22 cellular contexts compared by ENCODE assay signal in genomic region chr6:80610821-80611220, GRCh38.
DNase-seq lines count a peak whose midpoint lies in the region; ATAC-seq, FAIRE-seq and TF ChIP-seq lines count a peak whose summit lies in the region.
"Had no signal": no experiment of that assay in that cellular context is flagged by ENCODE, and none has a peak within 500 bp of the region (broad histone marks: within the 10 kb centered on the region; RNA-seq: fewer than 3 reads in every experiment).

No MANE protein-coding gene starts in this region.

- POLR2A ChIA-PET in BJ (lab: Charles Lee): no interaction called here

- no peak overlapping the region for H3K23ac ChIP-seq in mesenchymal stem cell (ENCODE audit: low read length in 2 of 2)

- no peak for ATAC-seq in GM21529 (IDR thresholded peaks at IDR 0.05; ENCODE audit: unreplicated experiment)
- ATAC-seq: activated T-cell treated with anti-CD3 and anti-CD28 coated beads, Interleukin-2, amount 50 U/mL, for 4 hours; heart left ventricle; natural killer cell treated with Interleukin-12 subunit alpha and Interleukin-12 subunit beta and Interleukin-15 and Interleukin-18, amount 100 ng/mL, for 72 hours; Panc1; right cardiac atrium had no signal

- no peak overlapping the region for H3K18ac ChIP-seq in mesenchymal stem cell (ENCODE audit: low read depth in 1 of 2, low read length in 2 of 2)

- no peak overlapping the region for H2BK12ac ChIP-seq in mesenchymal stem cell (ENCODE audit: low read length in 2 of 2)

- no peak overlapping the region for H4K91ac ChIP-seq in mesenchymal stem cell (ENCODE audit: low read length)

- H2BK120ac ChIP-seq in mesenchymal stem cell (ENCODE audit: low read depth, low read length): no peak overlapping the region

- H3K27ac ChIP-seq in mesenchymal stem cell (ENCODE audit: low read length, poor library complexity, severe bottlenecking): no peak overlapping the region
- H3K27ac ChIP-seq: heart left ventricle, left ventricle myocardium inferior had no signal

- H3K27ac Mint-ChIP-seq in activated naive CD4-positive, alpha-beta T cell treated with anti-CD3 and anti-CD28 coated beads, Interleukin-2, amount 10 ng/mL, durations not matched to agents 7 days and 5 days: no peak overlapping the region
- H3K27ac Mint-ChIP-seq: activated CD4-positive, alpha-beta T cell treated with anti-CD3 and anti-CD28 coated beads, Interleukin-2, amount 10 ng/mL, durations not matched to agents 24 days and 14 days; natural killer cell treated with Interleukin-12 subunit alpha and Interleukin-12 subunit beta and Interleukin-15 and Interleukin-18, amount 100 ng/mL, for 72 hours had no signal

- CTCF ChIA-PET in BJ (lab: Yijun Ruan, JAX): interaction anchor here (1.0 kb wide), 1 partner anchor 396 kb away, joined by 3 read pairs; no protein-coding TSS in a partner anchor
- CTCF ChIA-PET in activated naive CD4-positive, alpha-beta T cell treated with anti-CD3 and anti-CD28 coated beads, Interleukin-2, amount 10 ng/mL, durations not matched to agents 7 days and 5 days (lab: Charles Lee): no interaction called here

- no peak for FAIRE-seq in bronchial epithelial cell (lab: Jason Lieb, UNC)
- FAIRE-seq in frontal cortex (lab: Jason Lieb, UNC): no peak
- FAIRE-seq: urothelium cell line had no signal

- no peak overlapping the region for H3K4me3 Mint-ChIP-seq in activated naive CD4-positive, alpha-beta T cell treated with anti-CD3 and anti-CD28 coated beads, Interleukin-2, amount 10 ng/mL, durations not matched to agents 7 days and 5 days
- H3K4me3 Mint-ChIP-seq: activated CD4-positive, alpha-beta T cell treated with anti-CD3 and anti-CD28 coated beads, Interleukin-2, amount 10 ng/mL, durations not matched to agents 24 days and 14 days; activated T-cell treated with anti-CD3 and anti-CD28 coated beads, Interleukin-2, amount 50 U/mL, for 4 hours; natural killer cell treated with Interleukin-12 subunit alpha and Interleukin-12 subunit beta and Interleukin-15 and Interleukin-18, amount 100 ng/mL, for 72 hours had no signal

- no peaks in the 10 kb centered on the region for H3K4me1 Mint-ChIP-seq in activated naive CD4-positive, alpha-beta T cell treated with anti-CD3 and anti-CD28 coated beads, Interleukin-2, amount 10 ng/mL, durations not matched to agents 7 days and 5 days
- H3K4me1 Mint-ChIP-seq: activated CD4-positive, alpha-beta T cell treated with anti-CD3 and anti-CD28 coated beads, Interleukin-2, amount 10 ng/mL, durations not matched to agents 24 days and 14 days had no signal

- peak; percentile 81 for DNase-seq in BJ (ENCODE audit: low read depth)
- peak; percentile 79 for DNase-seq in M059J (ENCODE audit: low read depth)
- peak; percentile 88 for DNase-seq in bronchial epithelial cell (ENCODE audit: low read depth)
- DNase-seq in mesenchymal stem cell: peak; percentile 74
- DNase-seq in activated naive CD4-positive, alpha-beta T cell treated with anti-CD3 and anti-CD28 coated beads, Interleukin-2, amount 10 ng/mL, durations not matched to agents 7 days and 5 days: no peak
- DNase-seq in NCI-H1436 treated with DMSO at 0.1 percent for 48 hours (lab: John Stamatoyannopoulos, UW): no peak
- no peak for DNase-seq in frontal cortex (ENCODE audit: low spot score in 2 of 2)
- DNase-seq: activated CD4-positive, alpha-beta T cell treated with anti-CD3 and anti-CD28 coated beads, Interleukin-2, amount 10 ng/mL, durations not matched to agents 24 days and 14 days; activated T-cell treated with anti-CD3 and anti-CD28 coated beads, Interleukin-2, amount 50 U/mL, for 4 hours; aorta; C1 segment of cervical spinal cord; effector CD4-positive, alpha-beta T cell; heart left ventricle; left ventricle myocardium inferior; NCI-H1092 treated with DMSO at 0.1 percent for 48 hours; NCI-H510A; right cardiac atrium; stimulated activated naive CD4-positive, alpha-beta T cell had no signal

- H2BK15ac ChIP-seq in mesenchymal stem cell (ENCODE audit: low read depth, poor library complexity, severe bottlenecking): no peak overlapping the region

- no peaks in the 10 kb centered on the region for H3K79me1 ChIP-seq in mesenchymal stem cell (replicated peaks; ENCODE audit: low read length, poor library complexity, severe bottlenecking)

- H3K14ac ChIP-seq in mesenchymal stem cell (ENCODE audit: low read length in 2 of 2): no peak overlapping the region

- H3K4me2 ChIP-seq in mesenchymal stem cell (ENCODE audit: low read length, poor library complexity, severe bottlenecking): no peak overlapping the region

- H3K4me1 ChIP-seq in mesenchymal stem cell (ENCODE audit: control insufficient read depth, insufficient read depth, low read depth, low read length): peaks cover 1% of the 10 kb centered on the region

- H3K36me3 ChIP-seq in BJ (ENCODE audit: control insufficient read depth, insufficient read depth, low read length) (no peaks in the 10 kb centered on the region), bronchial epithelial cell (ENCODE audit: control insufficient read depth, insufficient read depth, low read length) (no peaks in the 10 kb centered on the region), mesenchymal stem cell (ENCODE audit: control insufficient read depth in 1 of 2, insufficient read depth in 2 of 2, low read depth in 1 of 2, low read length in 2 of 2) (no peaks in the 10 kb centered on the region)
- H3K36me3 ChIP-seq: heart left ventricle, left ventricle myocardium inferior had no signal

- WGBS in mesenchymal stem cell: 5% methylated on average over 1 of the region's 1 CpG

- no peak overlapping the region for H3K4ac ChIP-seq in mesenchymal stem cell (ENCODE audit: low read depth in 1 of 2, low read length in 2 of 2)

- H3K9me3 ChIP-seq in mesenchymal stem cell (ENCODE audit: control insufficient read depth, low read length): no peaks in the 10 kb centered on the region

- H4K8ac ChIP-seq in mesenchymal stem cell (ENCODE audit: low read length): no peak overlapping the region

- H3K27me3 Mint-ChIP-seq in activated naive CD4-positive, alpha-beta T cell treated with anti-CD3 and anti-CD28 coated beads, Interleukin-2, amount 10 ng/mL, durations not matched to agents 7 days and 5 days: no peaks in the 10 kb centered on the region
- H3K27me3 Mint-ChIP-seq: activated CD4-positive, alpha-beta T cell treated with anti-CD3 and anti-CD28 coated beads, Interleukin-2, amount 10 ng/mL, durations not matched to agents 24 days and 14 days; natural killer cell treated with Interleukin-12 subunit alpha and Interleukin-12 subunit beta and Interleukin-15 and Interleukin-18, amount 100 ng/mL, for 72 hours had no signal

- H3K9me3 Mint-ChIP-seq in activated naive CD4-positive, alpha-beta T cell treated with anti-CD3 and anti-CD28 coated beads, Interleukin-2, amount 10 ng/mL, durations not matched to agents 7 days and 5 days: no peaks in the 10 kb centered on the region

- no peak overlapping the region for H2AFZ ChIP-seq in mesenchymal stem cell (ENCODE audit: low read depth, low read length)

- TF ChIP-seq CTCF in BJ (IDR thresholded peaks at IDR 0.05; ENCODE audit: insufficient read depth, low read depth, low read length): no peak
- no peak for TF ChIP-seq CTCF in bronchial epithelial cell (IDR thresholded peaks at IDR 0.05; ENCODE audit: insufficient read depth, low read length, severe bottlenecking)

- H3K27me3 ChIP-seq in BJ (ENCODE audit: control insufficient read depth, insufficient read depth, low read length) (no peaks in the 10 kb centered on the region), bronchial epithelial cell (ENCODE audit: control insufficient read depth, insufficient read depth, low read length) (no peaks in the 10 kb centered on the region), mesenchymal stem cell (ENCODE audit: control insufficient read depth in 1 of 2, insufficient read depth in 1 of 2, low read length in 2 of 2) (no peaks in the 10 kb centered on the region)
- H3K27me3 ChIP-seq: heart left ventricle had no signal

- H3K9ac ChIP-seq in mesenchymal stem cell (ENCODE audit: low read length): no peak overlapping the region

- H2BK5ac ChIP-seq in mesenchymal stem cell (ENCODE audit: low read depth, low read length, poor library complexity, severe bottlenecking): no peak overlapping the region

- H2AK5ac ChIP-seq in mesenchymal stem cell (ENCODE audit: low read length, severe bottlenecking): no peak overlapping the region

- H3K4me3 ChIP-seq in BJ (ENCODE audit: low read depth, low read length) (no peak overlapping the region), bronchial epithelial cell (ENCODE audit: low read depth, low read length) (no peak overlapping the region), mesenchymal stem cell (ENCODE audit: insufficient read depth in 1 of 2, low read depth in 1 of 2, low read length in 2 of 2) (no peak overlapping the region)
- H3K4me3 ChIP-seq: heart left ventricle, left ventricle myocardium inferior had no signal

- no peaks in the 10 kb centered on the region for H3K36me3 Mint-ChIP-seq in activated naive CD4-positive, alpha-beta T cell treated with anti-CD3 and anti-CD28 coated beads, Interleukin-2, amount 10 ng/mL, durations not matched to agents 7 days and 5 days
- H3K36me3 Mint-ChIP-seq: natural killer cell treated with Interleukin-12 subunit alpha and Interleukin-12 subunit beta and Interleukin-15 and Interleukin-18, amount 100 ng/mL, for 72 hours had no signal

Comparison
In these comparisons a context has a peak if more than half of its experiments do, and no peak if none do; other contexts are left out.
1. DNase-seq: peak in BJ (single experiment), M059J (single experiment), bronchial epithelial cell (single experiment) and mesenchymal stem cell (single experiment); none in activated naive CD4-positive, alpha-beta T cell treated with anti-CD3 and anti-CD28 coated beads, Interleukin-2, amount 10 ng/mL, durations not matched to agents 7 days and 5 days (single experiment), NCI-H1436 treated with DMSO at 0.1 percent for 48 hours (single experiment) and frontal cortex (0 of 2).